In the genomic region with DNA sequence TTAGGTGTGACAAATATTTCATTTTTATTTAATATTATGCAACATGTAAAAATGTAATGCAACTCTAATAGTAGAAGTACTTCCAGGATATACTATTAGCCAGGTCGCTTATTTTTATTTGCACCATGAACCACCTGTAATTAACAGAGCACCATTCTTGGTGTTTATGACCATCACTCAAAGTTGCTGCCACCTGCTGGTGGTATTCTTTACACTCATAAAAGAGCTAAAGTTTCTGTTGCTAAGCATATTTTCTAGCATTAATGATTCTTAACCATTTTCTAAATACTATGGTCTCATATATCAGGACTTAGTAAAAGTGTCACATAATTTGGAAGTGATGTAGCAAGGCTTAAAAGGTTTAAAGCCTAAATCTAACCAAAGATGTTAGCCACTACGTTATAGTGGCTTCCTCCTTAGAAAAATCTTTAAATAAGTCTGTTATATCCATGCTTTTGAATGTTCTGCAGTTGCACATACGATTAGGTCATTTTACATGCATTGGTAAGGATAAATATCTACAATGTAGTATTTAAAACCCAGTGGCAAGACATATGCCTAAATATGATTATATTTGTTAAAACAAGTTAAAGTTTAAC, we compare ENCODE assay signal across 8 cellular contexts.
DNase-seq lines count a peak whose midpoint lies in the region; ATAC-seq and TF ChIP-seq lines count a peak whose summit lies in the region.

No MANE protein-coding gene starts in this region.

- H3K27me3 ChIP-seq in gastroesophageal sphincter = no peaks in the 10 kb centered on the region

- WGBS in gastroesophageal sphincter (ENCODE audit: low coverage in 1 of 2), 2 donors = 73 to 76% methylated on average over 2 to 3 of the region's 3 CpGs

- H3K27ac ChIP-seq in gastroesophageal sphincter = no peak overlapping the region

- peak; percentile 12 to 49 (median 32) for TF ChIP-seq CTCF in gastroesophageal sphincter (IDR thresholded peaks at IDR 0.05)

- TF ChIP-seq EP300 in gastroesophageal sphincter (IDR thresholded peaks at IDR 0.05) = no peak

- DNase-seq in CD1c-positive myeloid dendritic cell (ENCODE audit: extremely low spot score) = peak; percentile 10
- peak; percentile 50 for DNase-seq in KBM-7
- DNase-seq in stimulated activated CD8-positive, alpha-beta memory T cell treated with anti-CD3 and anti-CD28 coated beads, Interleukin-4, amount 100 ng/mL, for 48 hours = peak; percentile 27
- DNase-seq in NK-92 (lab: John Stamatoyannopoulos, UW; ENCODE audit: unreplicated experiment) = no peak

- H3K36me3 ChIP-seq in gastroesophageal sphincter = no peaks in the 10 kb centered on the region

- H3K4me3 ChIP-seq in gastroesophageal sphincter = no peak overlapping the region

- in situ Hi-C loops in KBM-7 (cut with MboI; ENCODE audit: low pct_unique_long_range_greater_than_20kb, low sequenced_read_pairs) = no loop called here

- ATAC-seq in GM18511 (IDR thresholded peaks at IDR 0.05; ENCODE audit: unreplicated experiment) (peak; percentile 74), SK-N-SH treated with all-trans-retinoic acid at 6 μM for 48 hours (peak; percentile 63; the same call in 2 of the 3 replicates), gastroesophageal sphincter (no peak), GM19455 (IDR thresholded peaks at IDR 0.05; ENCODE audit: unreplicated experiment) (no peak)

- no peaks in the 10 kb centered on the region for H3K9me3 ChIP-seq in gastroesophageal sphincter

- no peak for TF ChIP-seq POLR2A in gastroesophageal sphincter (IDR thresholded peaks at IDR 0.05)

- H3K4me1 ChIP-seq in gastroesophageal sphincter = no peaks in the 10 kb centered on the region

TF ChIP-seq in SK-N-SH treated with all-trans-retinoic acid at 6 μM for 48 hours, 23 proteins besides CTCF, POLR2A, EP300 and RAD21:
- TF ChIP-seq ZC3H10 (CRISPR knock-in tag; IDR thresholded peaks at IDR 0.05) = no peak
- TF ChIP-seq ZFP30 (CRISPR knock-in tag; IDR thresholded peaks at IDR 0.05) = no peak

Comparison
In these comparisons a context has a peak if more than half of its experiments do, and no peak if none do; other contexts are left out.
1. ATAC-seq: peak in GM18511 (single experiment) and SK-N-SH treated with all-trans-retinoic acid at 6 μM for 48 hours (single experiment); none in gastroesophageal sphincter (single experiment) and GM19455 (single experiment).